Comparison of ENCODE assay signal across 30 cellular contexts in genomic region chr10:35882422-35883150, GRCh38.
DNase-seq lines count a peak whose midpoint lies in the region; ATAC-seq, FAIRE-seq and TF ChIP-seq lines count a peak whose summit lies in the region.
"Had no signal": no experiment of that assay in that cellular context is flagged by ENCODE, and none has a peak within 500 bp of the region (broad histone marks: within the 10 kb centered on the region; RNA-seq: fewer than 3 reads in every experiment).

No MANE protein-coding gene starts in this region.

- BruUV-seq in HepG2 (replicated peaks; lab: Mats Ljungman, UMichigan), result no TSS peak

- H3K4me3 ChIP-seq in HepG2 (replicated peaks in 1 of 3; ENCODE audit: insufficient read depth in 1 of 3, low read depth in 2 of 3, low read length in 3 of 3) (no peak overlapping the region), right lobe of liver (no peak overlapping the region)
- H3K4me3 ChIP-seq: BLaER1, colonic mucosa, gastroesophageal sphincter, GM12878, MG63, smooth muscle cell had no signal

- no peak for TF ChIP-seq RAD21 in HepG2 (CRISPR knock-in tag; IDR thresholded peaks at IDR 0.05)

- intact Hi-C loops in HepG2 (cut with micrococcal nuclease; ENCODE audit: unreplicated experiment) (no loop called here), right lobe of liver (cut with DNase I) (no loop called here)

- CTCF ChIA-PET in HepG2 (lab: Yijun Ruan, JAX; ENCODE audit: low intra/inter-chr PET ratio, low total read pairs), result no interaction called here

- H3K4me3 Mint-ChIP-seq in chondrocyte (ENCODE audit: unreplicated experiment) (no peak overlapping the region), T-helper 17 cell (no peak overlapping the region)
- H3K4me3 Mint-ChIP-seq: activated naive CD4-positive, alpha-beta T cell treated with anti-CD3 and anti-CD28 coated beads for 36 hours; memory B cell; stimulated activated naive B cell treated with anti-CD40 and anti-IgM and Interleukin-4, amounts not matched to agents 10 μg/mL and 1 μg/mL and 100 μg/mL, for 72 hours; T-helper 1 cell treated with Interleukin-12 subunit alpha and Interleukin-12 subunit beta and Interleukin-4 antibody, amounts not matched to agents 30 μg/mL and 1 μg/mL, for 36 hours had no signal

- no peaks in the 10 kb centered on the region for H3K79me2 ChIP-seq in HepG2 (ENCODE audit: insufficient read depth, low read length)

- H3K9ac ChIP-seq in HepG2 (ENCODE audit: insufficient read depth, low read depth, low read length), result no peak overlapping the region
- H3K9ac ChIP-seq: BLaER1 had no signal

- ATAC-seq in HepG2, result no peak; the same call in 2 of the 3 replicates
- ATAC-seq in right lobe of liver, result no peak
- ATAC-seq in T-helper 17 cell, result no peak
- ATAC-seq: gastroesophageal sphincter; GM12878; HCT116; left colon; stimulated activated naive B cell treated with anti-CD40 and anti-IgM and Interleukin-4, amounts not matched to agents 10 μg/mL and 1 μg/mL and 100 μg/mL, for 72 hours had no signal

- H3K27me3 ChIP-seq in HepG2 (ENCODE audit: control insufficient read depth in 1 of 2, insufficient read depth in 2 of 2, low read length in 2 of 2) (peaks cover 0 to 9% of the 10 kb centered on the region in 2 experiments; a peak in 2 of 5 replicates), right lobe of liver (no peaks in the 10 kb centered on the region)
- H3K27me3 ChIP-seq: BLaER1, colonic mucosa, gastroesophageal sphincter, MG63 had no signal

- H3K36me3 Mint-ChIP-seq in chondrocyte (ENCODE audit: low read depth), result no peaks in the 10 kb centered on the region
- no peaks in the 10 kb centered on the region for H3K36me3 Mint-ChIP-seq in T-helper 17 cell (ENCODE audit: low read depth)
- H3K36me3 Mint-ChIP-seq: memory B cell; stimulated activated naive B cell treated with anti-CD40 and anti-IgM and Interleukin-4, amounts not matched to agents 10 μg/mL and 1 μg/mL and 100 μg/mL, for 72 hours had no signal

- no peaks in the 10 kb centered on the region for H3K36me3 ChIP-seq in HepG2 (replicated peaks in 1 of 2; ENCODE audit: control insufficient read depth in 1 of 2, insufficient read depth in 2 of 2, low read length in 2 of 2)
- H3K36me3 ChIP-seq in right lobe of liver, result no peaks in the 10 kb centered on the region
- H3K36me3 ChIP-seq: BLaER1, colonic mucosa, gastroesophageal sphincter, MG63 had no signal

- no peak for FAIRE-seq in HepG2 (lab: Jason Lieb, UNC)
- FAIRE-seq: GM12878 had no signal

- H3K27ac ChIP-seq in HepG2 (ENCODE audit: extremely low read length, insufficient read depth, low read length) (no peak overlapping the region), right lobe of liver (no peak overlapping the region)
- H3K27ac ChIP-seq: BLaER1, colonic mucosa, gastroesophageal sphincter had no signal

- H3K4me1 Mint-ChIP-seq in chondrocyte (ENCODE audit: low read depth), result no peaks in the 10 kb centered on the region
- no peaks in the 10 kb centered on the region for H3K4me1 Mint-ChIP-seq in T-helper 17 cell
- H3K4me1 Mint-ChIP-seq: memory B cell; stimulated activated naive B cell treated with anti-CD40 and anti-IgM and Interleukin-4, amounts not matched to agents 10 μg/mL and 1 μg/mL and 100 μg/mL, for 72 hours had no signal

- TF ChIP-seq CTCF in HepG2 (CRISPR knock-in tag; IDR thresholded peaks at IDR 0.05) (0 out of 2 replicates have a peak, but pooled peaks have one; percentile 26), right lobe of liver (IDR thresholded peaks at IDR 0.05) (no peak), chondrocyte (IDR thresholded peaks at IDR 0.05) (peak; percentile 23)

- TF ChIP-seq EP300 in HepG2 (IDR thresholded peaks at IDR 0.05; ENCODE audit: low read depth in 2 of 2, low read length in 2 of 2), result no peak
- no peak for TF ChIP-seq EP300 in HepG2 (CRISPR knock-in tag; IDR thresholded peaks at IDR 0.05; ENCODE audit: borderline replicate concordance)

- in situ Hi-C loops in HepG2 (cut with HindIII; ENCODE audit: extremely low pct_ligation_motif_present, low pct_unique_long_range_greater_than_20kb), result no loop called here

- no peak for TF ChIP-seq POLR2A in HepG2 (IDR thresholded peaks at IDR 0.05; ENCODE audit: insufficient read depth in 1 of 2, low read depth in 2 of 2, low read length in 2 of 2)
- TF ChIP-seq POLR2A in right lobe of liver (IDR thresholded peaks at IDR 0.05), result no peak

- H3K4me1 ChIP-seq in HepG2 (ENCODE audit: insufficient read depth, low read length), result no peaks in the 10 kb centered on the region
- H3K4me1 ChIP-seq in right lobe of liver, result no peaks in the 10 kb centered on the region
- H3K4me1 ChIP-seq: BLaER1, colonic mucosa had no signal

- no peak overlapping the region for H3K4me2 ChIP-seq in HepG2 (ENCODE audit: low read depth, low read length)
- H3K4me2 ChIP-seq: BLaER1, smooth muscle cell had no signal

- H3K27me3 Mint-ChIP-seq in chondrocyte (ENCODE audit: low read depth) (peaks cover 5% of the 10 kb centered on the region), T-helper 17 cell (peaks cover 12% of the 10 kb centered on the region)

- DNase-seq in HepG2 (ENCODE audit: low spot score), result no peak
- no peak for DNase-seq in right lobe of liver
- DNase-seq in chondrocyte (ENCODE audit: low spot score), result no peak
- DNase-seq in islet precursor cell, result peak; percentile 66
- no peak for DNase-seq in activated gamma-delta T cell (lab: John Stamatoyannopoulos, UW)
- DNase-seq in stimulated activated CD4-positive, alpha-beta T cell treated with anti-CD3 and anti-CD28 coated beads, Interleukin-12 subunit alpha, Interleukin-12 subunit beta, amount 100 ng/mL, for 4 hours, result no peak
- no peak for DNase-seq in T-helper 17 cell
- no peak for DNase-seq in NCI-H774 (lab: John Stamatoyannopoulos, UW)
- DNase-seq: activated CD4-positive, alpha-beta T cell treated with anti-CD3 and anti-CD28 coated beads for 48 hours; activated naive CD4-positive, alpha-beta T cell treated with anti-CD3 and anti-CD28 coated beads for 36 hours; activated T-cell treated with anti-CD3 and anti-CD28 coated beads, Interleukin-2, amount 50 U/mL, for 48 hours; amniotic stem cell; colonic mucosa; COR-L47; effector memory CD4-positive, alpha-beta T cell; KBM-7; left colon; MG63; NCI-H1417; NCI-H2107; NCI-H510A treated with DMSO at 0.1 percent for 48 hours; stimulated activated CD4-positive, alpha-beta T cell treated with anti-CD3 and anti-CD28 coated beads, Interleukin-4, amount 100 ng/mL, for 1 hour; stimulated activated naive B cell treated with anti-CD40 and anti-IgM and Interleukin-4, amounts not matched to agents 10 μg/mL and 1 μg/mL and 100 μg/mL, for 72 hours had no signal

- H3K27ac Mint-ChIP-seq in chondrocyte (ENCODE audit: unreplicated experiment) (no peak overlapping the region), T-helper 17 cell (no peak overlapping the region)
- H3K27ac Mint-ChIP-seq: activated naive CD4-positive, alpha-beta T cell treated with anti-CD3 and anti-CD28 coated beads for 36 hours; memory B cell; stimulated activated naive B cell treated with anti-CD40 and anti-IgM and Interleukin-4, amounts not matched to agents 10 μg/mL and 1 μg/mL and 100 μg/mL, for 72 hours; T-helper 1 cell treated with Interleukin-12 subunit alpha and Interleukin-12 subunit beta and Interleukin-4 antibody, amounts not matched to agents 30 μg/mL and 1 μg/mL, for 36 hours had no signal

- no peaks in the 10 kb centered on the region for H4K20me1 ChIP-seq in HepG2 (ENCODE audit: insufficient read depth, low read length)
- H4K20me1 ChIP-seq: BLaER1 had no signal

- H3K9me3 ChIP-seq in HepG2 (ENCODE audit: low read length), result no peaks in the 10 kb centered on the region
- H3K9me3 ChIP-seq in right lobe of liver, result no peaks in the 10 kb centered on the region
- H3K9me3 ChIP-seq in T-helper 17 cell (ENCODE audit: control insufficient read depth, low read length, poor library complexity, severe bottlenecking), result no peaks in the 10 kb centered on the region
- H3K9me3 ChIP-seq: BLaER1, colonic mucosa, gastroesophageal sphincter, MG63 had no signal

- H3K9me3 Mint-ChIP-seq in chondrocyte (ENCODE audit: low read depth), result no peaks in the 10 kb centered on the region
- H3K9me3 Mint-ChIP-seq: activated naive CD4-positive, alpha-beta T cell treated with anti-CD3 and anti-CD28 coated beads for 36 hours; memory B cell; stimulated activated naive B cell treated with anti-CD40 and anti-IgM and Interleukin-4, amounts not matched to agents 10 μg/mL and 1 μg/mL and 100 μg/mL, for 72 hours; T-helper 1 cell treated with Interleukin-12 subunit alpha and Interleukin-12 subunit beta and Interleukin-4 antibody, amounts not matched to agents 30 μg/mL and 1 μg/mL, for 36 hours had no signal

- POLR2A ChIA-PET in HepG2 (lab: Yijun Ruan, JAX), result no interaction called here

- WGBS in HepG2 (ENCODE audit: low lambda C conversion rate), result 10% methylated on average over 9 of the region's 9 CpGs
- 80% methylated on average over 4 of the region's 9 CpGs for WGBS in right lobe of liver (ENCODE audit: insufficient coverage, low coverage, low lambda C conversion rate, missing lambda C conversion rate)

- no peak overlapping the region for H2AFZ ChIP-seq in HepG2 (ENCODE audit: low read length)

TF ChIP-seq in HepG2, 621 proteins besides CTCF, POLR2A, EP300 and RAD21:
- TF ChIP-seq FOXA3 (CRISPR knock-in tag; IDR thresholded peaks at IDR 0.05), result no peak
- TF ChIP-seq CENPT (CRISPR knock-in tag; IDR thresholded peaks at IDR 0.05; ENCODE audit: low read depth), result no peak
- 0 out of 2 replicates have a peak, but pooled peaks have one; percentile 15 for TF ChIP-seq STAG1 (CRISPR knock-in tag; IDR thresholded peaks at IDR 0.05)
- TF ChIP-seq SUZ12 (IDR thresholded peaks at IDR 0.05; ENCODE audit: low read depth, low read length), result no peak

Comparison
In these comparisons a context has a peak if more than half of its experiments do, and no peak if none do; other contexts are left out.
1. CTCF ChIP-seq: peak in HepG2 (single experiment) and chondrocyte (single experiment); none in right lobe of liver (0 of 4).